In the genomic region with DNA sequence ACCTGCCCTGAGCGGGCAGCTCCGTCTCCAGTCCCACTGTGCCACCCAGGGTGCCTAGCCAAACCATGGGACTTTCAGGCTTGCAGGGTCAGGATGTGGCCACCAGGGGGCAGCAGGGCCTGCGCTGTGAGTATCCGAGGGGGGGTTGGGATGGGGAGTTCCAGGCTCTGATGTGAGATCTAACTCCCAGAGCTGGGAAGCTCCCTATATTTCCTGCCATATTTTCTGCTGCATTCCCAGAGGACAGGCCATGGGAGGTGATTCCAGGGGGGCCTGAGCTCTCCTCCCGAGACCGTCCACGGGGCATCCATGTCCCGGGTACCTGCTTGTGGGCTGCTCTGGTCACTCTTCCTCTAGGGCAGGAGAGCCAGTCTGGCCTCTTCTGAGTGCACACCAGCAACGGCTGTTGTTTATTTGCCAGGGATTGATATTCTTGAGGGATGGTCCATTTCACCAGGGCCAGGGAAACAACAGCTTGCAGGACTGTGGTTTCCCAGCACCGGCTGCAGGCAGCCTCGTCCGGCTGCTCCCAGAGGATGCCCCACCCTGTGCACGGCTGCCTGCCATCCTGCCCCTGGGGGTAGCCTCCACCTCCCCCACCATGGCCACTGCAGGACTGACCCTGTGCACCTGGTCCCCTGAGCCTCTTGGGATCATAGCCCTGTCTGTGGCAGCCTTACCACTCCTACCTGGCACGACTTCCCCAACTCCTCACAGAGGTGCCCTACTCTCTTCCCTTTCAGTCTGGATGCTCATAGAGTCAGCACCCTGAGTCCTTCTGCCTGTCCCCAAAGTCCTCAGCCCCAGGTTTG, we compare ENCODE assay signal across 8 cellular contexts. TPM values are rescaled to one million over a fixed set of nuclear protein-coding genes. Genes with fewer than 3 reads are reported as not detected.
DNase-seq lines count a peak whose midpoint lies in the region; ATAC-seq and TF ChIP-seq lines count a peak whose summit lies in the region.

No MANE protein-coding gene starts in this region.

- CTCF ChIA-PET in activated naive CD4-positive, alpha-beta T cell treated with anti-CD3 and anti-CD28 coated beads for 36 hours (lab: Charles Lee): interaction anchor here (0.5 to 6.8 kb wide), 44 partner anchors 8 to 372 kb away, joined by 3 to 97 read pairs (median 4); a partner anchor contains a TSS

- H3K4me3 ChIP-seq in parathyroid adenoma (ENCODE audit: low read depth, low read length): no peak overlapping the region
- no peak overlapping the region for H3K4me3 ChIP-seq in tibial artery

- DNase-seq in COLO829 (ENCODE audit: low spot score): peak; percentile 65
- peak; percentile 81 for DNase-seq in HT-29 (ENCODE audit: low spot score)
- peak; percentile 90 for DNase-seq in SK-MEL-5 (ENCODE audit: low read depth, low spot score)
- DNase-seq in activated naive CD4-positive, alpha-beta T cell treated with anti-CD3 and anti-CD28 coated beads for 36 hours: peak; percentile 81
- DNase-seq in germinal center (ENCODE audit: low spot score): peak; percentile 73
- DNase-seq in tibial artery: peak; percentile 61 to 83

- H3K27me3 Mint-ChIP-seq in activated naive CD4-positive, alpha-beta T cell treated with anti-CD3 and anti-CD28 coated beads for 36 hours (ENCODE audit: low read depth): no peaks in the 10 kb centered on the region

- H2AFZ ChIP-seq in parathyroid adenoma: no peak overlapping the region

- no peaks in the 10 kb centered on the region for H3K36me3 Mint-ChIP-seq in activated naive CD4-positive, alpha-beta T cell treated with anti-CD3 and anti-CD28 coated beads for 36 hours (ENCODE audit: low read depth)

- in situ Hi-C loops in SK-MEL-5 (cut with HindIII; ENCODE audit: low pct_unique_long_range_greater_than_20kb, low sequenced_read_pairs): no loop called here

- no peak overlapping the region for H3K27ac Mint-ChIP-seq in activated naive CD4-positive, alpha-beta T cell treated with anti-CD3 and anti-CD28 coated beads for 36 hours

- TF ChIP-seq CTCF in parathyroid adenoma (IDR thresholded peaks at IDR 0.05) (peak; percentile 94), tibial artery (IDR thresholded peaks at IDR 0.05) (peak; percentile 91 to 98)

- H3K9ac ChIP-seq in parathyroid adenoma: no peak overlapping the region

- no peaks in the 10 kb centered on the region for H3K27me3 ChIP-seq in parathyroid adenoma (ENCODE audit: control insufficient read depth, insufficient read depth, low read length)
- H3K27me3 ChIP-seq in tibial artery: peaks cover 0 to 57% of the 10 kb centered on the region in 2 donors

- no peaks in the 10 kb centered on the region for H3K36me3 ChIP-seq in parathyroid adenoma (ENCODE audit: control insufficient read depth, insufficient read depth, low read length)
- H3K36me3 ChIP-seq in tibial artery: no peaks in the 10 kb centered on the region

- H3K27ac ChIP-seq in parathyroid adenoma: no peak overlapping the region
- no peak overlapping the region for H3K27ac ChIP-seq in tibial artery

- intact Hi-C loops in activated naive CD4-positive, alpha-beta T cell treated with anti-CD3 and anti-CD28 coated beads for 36 hours (cut with micrococcal nuclease): loop anchor here (1.0 to 2.0 kb wide), 4 partner anchors 89 to 234 kb away; no protein-coding TSS in a partner anchor
- intact Hi-C loops in tibial artery (cut with DNase I; ENCODE audit: low total_unique reads): loop anchor here (1.0 kb wide), 1 partner anchor 125 kb away; no protein-coding TSS in a partner anchor

- no peak overlapping the region for H3K4me3 Mint-ChIP-seq in activated naive CD4-positive, alpha-beta T cell treated with anti-CD3 and anti-CD28 coated beads for 36 hours

- ATAC-seq in HG03469 (IDR thresholded peaks at IDR 0.05; ENCODE audit: unreplicated experiment): no peak

- no peaks in the 10 kb centered on the region for H3K9me3 Mint-ChIP-seq in activated naive CD4-positive, alpha-beta T cell treated with anti-CD3 and anti-CD28 coated beads for 36 hours

- no peaks in the 10 kb centered on the region for H3K4me1 ChIP-seq in parathyroid adenoma
- peaks cover 0 to 6% (median 3%) of the 10 kb centered on the region in 4 donors for H3K4me1 ChIP-seq in tibial artery

- H3K4me1 Mint-ChIP-seq in activated naive CD4-positive, alpha-beta T cell treated with anti-CD3 and anti-CD28 coated beads for 36 hours (ENCODE audit: low read depth): peaks cover 14% of the 10 kb centered on the region

- H3K79me2 ChIP-seq in parathyroid adenoma: no peaks in the 10 kb centered on the region

- H3K9me3 ChIP-seq in parathyroid adenoma (ENCODE audit: control insufficient read depth, low read length): no peaks in the 10 kb centered on the region
- no peaks in the 10 kb centered on the region for H3K9me3 ChIP-seq in tibial artery

- no peak overlapping the region for H3K4me2 ChIP-seq in parathyroid adenoma (ENCODE audit: low read length)

RNA-seq across cellular contexts. Expression of a gene that starts 1.2 kb away (rescaled TPM):
- 0.15 and 1.3 TPM in 2 replicates for total RNA-seq in HT-29 (2014; rRNA removed; shearing (Covaris generic))
- total RNA-seq in SK-MEL-5 (2014; rRNA removed; shearing (Covaris generic)): not detected in 2 replicates
- not detected in 2 replicates for polyA plus RNA-seq in SK-MEL-5 (2015; cell fraction: cytosol; rRNA removed)
- polyA plus RNA-seq in SK-MEL-5 (2015; cell fraction: nucleus; rRNA removed): not detected in 2 replicates
- not detected for total RNA-seq in activated naive CD4-positive, alpha-beta T cell treated with anti-CD3 and anti-CD28 coated beads for 36 hours

RNA-seq across cellular contexts. Expression of a gene that starts 6.9 kb away (rescaled TPM):
- total RNA-seq in HT-29 (2014; rRNA removed; shearing (Covaris generic)): 0.10 and 0.44 TPM in 2 replicates
- not detected in 2 replicates for total RNA-seq in SK-MEL-5 (2014; rRNA removed; shearing (Covaris generic))
- polyA plus RNA-seq in SK-MEL-5 (2015; cell fraction: cytosol; rRNA removed): not detected in 2 replicates
- polyA plus RNA-seq in SK-MEL-5 (2015; cell fraction: nucleus; rRNA removed): not detected in 2 replicates
- total RNA-seq in activated naive CD4-positive, alpha-beta T cell treated with anti-CD3 and anti-CD28 coated beads for 36 hours: not detected

RNA-seq across cellular contexts. Expression of a gene that starts 42.5 kb away (rescaled TPM):
- 2.4 and 2.5 TPM in 2 replicates for total RNA-seq in HT-29 (2014; rRNA removed; shearing (Covaris generic))
- total RNA-seq in SK-MEL-5 (2014; rRNA removed; shearing (Covaris generic)): 0.11 TPM in 1 of 2 replicates, not detected in the other
- polyA plus RNA-seq in SK-MEL-5 (2015; cell fraction: cytosol; rRNA removed): not detected in 2 replicates
- 0.64 TPM in 1 of 2 replicates, not detected in the other for polyA plus RNA-seq in SK-MEL-5 (2015; cell fraction: nucleus; rRNA removed)
- total RNA-seq in activated naive CD4-positive, alpha-beta T cell treated with anti-CD3 and anti-CD28 coated beads for 36 hours: not detected
